ENCODE assay signal across 15 cellular contexts in the genomic region with DNA sequence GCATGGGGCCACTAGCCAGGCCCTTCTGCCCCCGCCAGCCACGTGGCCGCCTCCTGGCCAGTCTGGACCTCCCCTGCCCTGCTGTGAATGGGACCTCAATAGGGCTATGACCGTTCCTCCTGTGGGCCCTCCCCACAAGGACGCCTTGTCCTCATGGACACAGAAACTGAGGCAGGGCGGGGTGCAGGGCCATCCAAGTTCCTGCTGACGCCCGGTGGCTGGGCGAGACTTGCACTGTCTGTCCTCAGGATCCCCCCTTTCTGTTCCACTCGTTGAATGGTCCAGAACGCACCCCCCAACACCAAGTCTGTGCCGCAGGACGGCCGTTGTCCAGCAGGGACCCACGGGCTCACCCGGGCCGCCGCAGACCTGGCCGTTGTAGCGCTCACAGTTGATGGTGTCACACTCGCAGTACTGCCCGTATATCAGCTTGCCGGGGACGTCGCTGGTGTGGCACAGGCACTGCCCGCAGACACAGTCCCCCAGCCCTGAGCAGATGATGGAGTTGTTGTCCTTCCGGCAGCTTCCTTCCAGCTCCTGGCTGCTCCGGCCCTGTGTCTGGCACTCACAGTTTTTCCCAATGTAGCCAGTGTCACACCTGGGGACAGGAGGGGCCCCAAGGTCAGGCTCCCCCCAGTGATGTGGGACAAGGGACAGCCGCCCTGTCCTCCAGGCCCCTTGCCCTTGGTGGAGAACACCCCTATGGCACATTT.
"Had no signal": no experiment of that assay in that cellular context is flagged by ENCODE, and none has a peak within 500 bp of the region (broad histone marks: within the 10 kb centered on the region; RNA-seq: fewer than 3 reads in every experiment).

No MANE protein-coding gene starts in this region.

- H3K27ac Mint-ChIP-seq: activated CD4-positive, alpha-beta T cell treated with anti-CD3 and anti-CD28 coated beads, Interleukin-2, amount 10 ng/mL, durations not matched to agents 24 days and 14 days had no signal

- H3K9me3 ChIP-seq: stomach, vagina had no signal

- H3K27me3 Mint-ChIP-seq: activated CD4-positive, alpha-beta T cell treated with anti-CD3 and anti-CD28 coated beads, Interleukin-2, amount 10 ng/mL, durations not matched to agents 24 days and 14 days; activated naive CD4-positive, alpha-beta T cell treated with anti-CD3 and anti-CD28 coated beads, Interleukin-2, amount 10 ng/mL, durations not matched to agents 7 days and 5 days; naive thymus-derived CD4-positive, alpha-beta T cell had no signal

- H3K9me3 Mint-ChIP-seq: activated CD4-positive, alpha-beta T cell treated with anti-CD3 and anti-CD28 coated beads, Interleukin-2, amount 10 ng/mL, durations not matched to agents 24 days and 14 days; activated naive CD4-positive, alpha-beta T cell treated with anti-CD3 and anti-CD28 coated beads, Interleukin-2, amount 10 ng/mL, durations not matched to agents 7 days and 5 days; activated T-cell treated with anti-CD3 and anti-CD28 coated beads, Interleukin-2, amount 50 U/mL, for 4 hours; immature natural killer cell; naive thymus-derived CD4-positive, alpha-beta T cell had no signal

- DNase-seq: activated CD4-positive, alpha-beta T cell treated with anti-CD3 and anti-CD28 coated beads, Interleukin-2, amount 10 ng/mL, durations not matched to agents 24 days and 14 days; activated CD8-positive, alpha-beta memory T cell treated with anti-CD3 and anti-CD28 coated beads, Interleukin-2, amount 50 U/mL, for 4 hours; activated naive CD4-positive, alpha-beta T cell treated with anti-CD3 and anti-CD28 coated beads, Interleukin-2, amount 10 ng/mL, durations not matched to agents 7 days and 5 days; activated T-cell treated with anti-CD3 and anti-CD28 coated beads, Interleukin-2, amount 50 U/mL, for 4 hours; brain microvascular endothelial cell; cortex of kidney; effector CD4-positive, alpha-beta T cell; immature natural killer cell; kidney glomerular epithelial cell; mesendoderm; naive thymus-derived CD4-positive, alpha-beta T cell; stomach; T1000; trophoblast cell had no signal

- H3K4me1 ChIP-seq: stomach, vagina had no signal

- H3K27ac ChIP-seq: brain microvascular endothelial cell, stomach, vagina had no signal

- H3K4me3 ChIP-seq: stomach, vagina had no signal

- H3K27me3 ChIP-seq: vagina had no signal

- H3K36me3 ChIP-seq: brain microvascular endothelial cell, vagina had no signal

- H3K4me3 Mint-ChIP-seq: activated CD4-positive, alpha-beta T cell treated with anti-CD3 and anti-CD28 coated beads, Interleukin-2, amount 10 ng/mL, durations not matched to agents 24 days and 14 days; activated naive CD4-positive, alpha-beta T cell treated with anti-CD3 and anti-CD28 coated beads, Interleukin-2, amount 10 ng/mL, durations not matched to agents 7 days and 5 days; activated T-cell treated with anti-CD3 and anti-CD28 coated beads, Interleukin-2, amount 50 U/mL, for 4 hours; immature natural killer cell; naive thymus-derived CD4-positive, alpha-beta T cell had no signal

- ATAC-seq: activated T-cell treated with anti-CD3 and anti-CD28 coated beads, Interleukin-2, amount 50 U/mL, for 4 hours had no signal
